In genomic region chr18:58991127-58991798, GRCh38 we compare ENCODE assay signal across 9 cellular contexts.
DNase-seq lines count a peak whose midpoint lies in the region; ATAC-seq and TF ChIP-seq lines count a peak whose summit lies in the region.
"Had no signal": no experiment of that assay in that cellular context is flagged by ENCODE, and none has a peak within 500 bp of the region (broad histone marks: within the 10 kb centered on the region; RNA-seq: fewer than 3 reads in every experiment).

No MANE protein-coding gene starts in this region.

- TF ChIP-seq EP300 in sigmoid colon (IDR thresholded peaks at IDR 0.05), result no peak

- H3K9me3 Mint-ChIP-seq in activated B cell treated with CpG ODN at 0.5 μM for 24 hours (peaks cover 12% of the 10 kb centered on the region), endodermal cell (no peaks in the 10 kb centered on the region)

- H3K27ac Mint-ChIP-seq in activated B cell treated with CpG ODN at 0.5 μM for 24 hours (peak overlapping the region; percentile 69), endodermal cell (no peak overlapping the region)
- H3K27ac Mint-ChIP-seq: natural killer cell treated with Interleukin-12 subunit alpha and Interleukin-12 subunit beta and Interleukin-15 and Interleukin-18, amount 100 ng/mL, for 72 hours had no signal

- H3K27me3 Mint-ChIP-seq in activated B cell treated with CpG ODN at 0.5 μM for 24 hours, result no peaks in the 10 kb centered on the region
- no peaks in the 10 kb centered on the region for H3K27me3 Mint-ChIP-seq in endodermal cell (ENCODE audit: insufficient read depth)

- DNase-seq in activated B cell treated with CpG ODN at 0.5 μM for 24 hours, result no peak
- no peak for DNase-seq in sigmoid colon
- no peak for DNase-seq in endodermal cell
- DNase-seq in NK-92 treated with Interleukin-12 subunit alpha and Interleukin-12 subunit beta, amount 100 ng/mL, for 24 hours (lab: John Stamatoyannopoulos, UW), result no peak
- DNase-seq in NCI-H526 (lab: John Stamatoyannopoulos, UW), result no peak
- DNase-seq in H7, result no peak

- H3K4me3 Mint-ChIP-seq in activated B cell treated with CpG ODN at 0.5 μM for 24 hours, result peak overlapping the region; percentile 20
- H3K4me3 Mint-ChIP-seq in endodermal cell, result no peak overlapping the region
- H3K4me3 Mint-ChIP-seq: natural killer cell treated with Interleukin-12 subunit alpha and Interleukin-12 subunit beta and Interleukin-15 and Interleukin-18, amount 100 ng/mL, for 72 hours had no signal

- intact Hi-C loops in activated B cell treated with CpG ODN at 0.5 μM for 24 hours (cut with micrococcal nuclease) (loop anchor here (2.0 kb wide), 1 partner anchor 26 kb away; no protein-coding TSS in a partner anchor), sigmoid colon (cut with DNase I) (no loop called here)

- H3K9me3 ChIP-seq in sigmoid colon (peaks cover 0 to 1% (median 0%) of the 10 kb centered on the region in 4 donors), endodermal cell (ENCODE audit: control insufficient read depth, low read length) (no peaks in the 10 kb centered on the region)

- H3K4me1 Mint-ChIP-seq in activated B cell treated with CpG ODN at 0.5 μM for 24 hours, result peaks cover 34% of the 10 kb centered on the region
- H3K4me1 Mint-ChIP-seq in endodermal cell, result no peaks in the 10 kb centered on the region

- POLR2A ChIA-PET in activated B cell treated with CpG ODN at 0.5 μM for 24 hours (lab: Charles Lee), result interaction anchor here (1.1 kb wide), 1 partner anchor 20 kb away, joined by 3 read pairs; no protein-coding TSS in a partner anchor

- CTCF ChIA-PET in activated B cell treated with CpG ODN at 0.5 μM for 24 hours (lab: Charles Lee), result no interaction called here

- TF ChIP-seq CTCF in activated B cell treated with CpG ODN at 0.5 μM for 24 hours (IDR thresholded peaks at IDR 0.05) (no peak), sigmoid colon (IDR thresholded peaks at IDR 0.05) (no peak), endodermal cell (conservative IDR thresholded peaks at IDR 0.05) (no peak)

- no peak overlapping the region for H3K9ac ChIP-seq in endodermal cell (ENCODE audit: extremely low read depth, low read length, poor library complexity, severe bottlenecking)

- H3K36me3 ChIP-seq in sigmoid colon (peaks cover 0 to 4% (median 0%) of the 10 kb centered on the region in 4 donors), endodermal cell (ENCODE audit: control insufficient read depth, insufficient read depth, low read length) (peaks cover 6% of the 10 kb centered on the region), H7 (replicated peaks; ENCODE audit: control insufficient read depth, insufficient read depth, low read length) (no peaks in the 10 kb centered on the region)

- no peak for TF ChIP-seq POLR2A in sigmoid colon (IDR thresholded peaks at IDR 0.05)

- ATAC-seq in GM18868 (IDR thresholded peaks at IDR 0.05; ENCODE audit: unreplicated experiment) (peak; percentile 88), HG02884 (IDR thresholded peaks at IDR 0.05; ENCODE audit: unreplicated experiment) (peak; percentile 87), activated B cell treated with CpG ODN at 0.5 μM for 24 hours (ENCODE audit: low read depth) (peak; percentile 79)

- H3K4me1 ChIP-seq in sigmoid colon, result peaks cover 0 to 15% (median 1%) of the 10 kb centered on the region in 4 donors
- no peaks in the 10 kb centered on the region for H3K4me1 ChIP-seq in endodermal cell (ENCODE audit: control insufficient read depth, insufficient read depth, low read length)

- peak overlapping the region in 3 of 4 donors; percentile 1 to 62 (median 41) for H3K27ac ChIP-seq in sigmoid colon
- H3K27ac ChIP-seq in endodermal cell (ENCODE audit: low read depth, low read length), result no peak overlapping the region

- WGBS in sigmoid colon, 2 donors, result 69 to 79% methylated on average over 7 of the region's 7 CpGs
- WGBS in endodermal cell (ENCODE audit: insufficient coverage in 1 of 2, insufficient read length in 1 of 2), 2 experiments, result 95 to 96% methylated on average over 5 to 7 of the region's 7 CpGs

- H3K36me3 Mint-ChIP-seq in activated B cell treated with CpG ODN at 0.5 μM for 24 hours (ENCODE audit: low read depth) (peaks cover 7% of the 10 kb centered on the region), endodermal cell (ENCODE audit: low read depth) (peaks cover 7% of the 10 kb centered on the region)

- H3K4me3 ChIP-seq in sigmoid colon, result no peak overlapping the region
- no peak overlapping the region for H3K4me3 ChIP-seq in endodermal cell (ENCODE audit: low read length)
- no peak overlapping the region for H3K4me3 ChIP-seq in H7 (ENCODE audit: insufficient read depth, low read depth, low read length)

- H3K27me3 ChIP-seq in sigmoid colon, result no peaks in the 10 kb centered on the region
- H3K27me3 ChIP-seq in endodermal cell (ENCODE audit: control insufficient read depth, insufficient read depth, low read length, poor library complexity, severe bottlenecking), result no peaks in the 10 kb centered on the region
- no peaks in the 10 kb centered on the region for H3K27me3 ChIP-seq in H7 (ENCODE audit: control insufficient read depth, insufficient read depth, low read length)
